1 cellular context compared by ENCODE assay signal in genomic region chr14:29518335-29518734, GRCh38.
TF ChIP-seq lines count a peak whose summit lies in the region.

No MANE protein-coding gene starts in this region.

TF ChIP-seq in HepG2, 621 proteins besides CTCF, POLR2A, EP300 and RAD21:
- TF ChIP-seq STAG1 (CRISPR knock-in tag; IDR thresholded peaks at IDR 0.05) = peak; percentile 47
- TF ChIP-seq NFYC (CRISPR knock-in tag; IDR thresholded peaks at IDR 0.05) = no peak
- no peak for TF ChIP-seq ZNF703 (CRISPR knock-in tag; IDR thresholded peaks at IDR 0.05; ENCODE audit: borderline replicate concordance)
